In the genomic region with DNA sequence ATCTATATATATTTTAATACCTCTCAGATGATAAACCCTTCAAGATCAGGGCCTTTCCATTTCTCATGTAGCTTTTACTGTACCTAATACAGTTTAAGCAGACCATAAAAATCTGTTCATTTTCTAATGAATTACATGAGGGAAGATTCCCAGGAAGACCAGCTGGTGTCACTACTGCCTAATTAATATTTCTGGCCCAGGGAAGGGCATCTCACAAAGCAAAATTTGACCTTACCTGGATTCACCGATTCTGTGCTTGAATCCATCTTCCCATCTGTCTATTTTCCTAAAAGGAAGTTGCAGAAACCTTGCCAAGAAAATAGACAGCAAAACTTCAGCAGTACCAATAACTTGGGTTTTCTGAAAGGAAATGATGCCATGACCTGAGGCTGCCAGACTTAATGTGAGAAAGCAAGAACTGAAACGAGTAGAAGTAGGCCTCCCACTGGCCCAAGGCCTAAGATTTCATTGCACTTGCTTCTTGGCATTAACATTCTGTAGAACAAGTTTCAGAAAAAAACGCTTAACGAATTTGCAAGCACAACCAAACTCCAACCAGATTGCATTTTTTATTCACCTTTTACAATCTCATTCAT, we compare ENCODE assay signal across 9 cellular contexts.
DNase-seq lines count a peak whose midpoint lies in the region; ATAC-seq, FAIRE-seq and TF ChIP-seq lines count a peak whose summit lies in the region.
"Had no signal": no experiment of that assay in that cellular context is flagged by ENCODE, and none has a peak within 500 bp of the region (broad histone marks: within the 10 kb centered on the region; RNA-seq: fewer than 3 reads in every experiment).

No MANE protein-coding gene starts in this region.

- H3K4me1 ChIP-seq in endodermal cell (ENCODE audit: control insufficient read depth, insufficient read depth, low read length), result no peaks in the 10 kb centered on the region
- H3K4me1 ChIP-seq in pancreas, result no peaks in the 10 kb centered on the region

- no peaks in the 10 kb centered on the region for H3K4me1 Mint-ChIP-seq in endodermal cell

- H3K27ac ChIP-seq in endodermal cell (ENCODE audit: low read depth, low read length) (no peak overlapping the region), pancreas (no peak overlapping the region)
- H3K27ac ChIP-seq: BLaER1 treated with 17β-estradiol and CSF1 and Interleukin-3, amounts not matched to agents 10 nM and 100 nM had no signal

- no peak for TF ChIP-seq POLR2A in H54 (IDR thresholded peaks at IDR 0.05; ENCODE audit: low read depth, low read length)

- no peak overlapping the region for H3K4me3 Mint-ChIP-seq in endodermal cell

- H3K36me3 ChIP-seq in endodermal cell (ENCODE audit: control insufficient read depth, insufficient read depth, low read length) (no peaks in the 10 kb centered on the region), pancreas (no peaks in the 10 kb centered on the region)
- H3K36me3 ChIP-seq: BLaER1 treated with 17β-estradiol and CSF1 and Interleukin-3, amounts not matched to agents 10 nM and 100 nM had no signal

- no peaks in the 10 kb centered on the region for H3K9me3 ChIP-seq in endodermal cell (ENCODE audit: control insufficient read depth, low read length)
- H3K9me3 ChIP-seq in pancreas, result no peaks in the 10 kb centered on the region
- H3K9me3 ChIP-seq: BLaER1 treated with 17β-estradiol and CSF1 and Interleukin-3, amounts not matched to agents 10 nM and 100 nM had no signal

- TF ChIP-seq CTCF in endodermal cell (conservative IDR thresholded peaks at IDR 0.05) (peak; percentile 83), pancreas (IDR thresholded peaks at IDR 0.05) (peak in 1 of 4 donors; percentile 8)

- peak in 3 of 4 donors; percentile 45 to 64 (median 58) for ATAC-seq in pancreas
- no peak for ATAC-seq in HG02642 (IDR thresholded peaks at IDR 0.05; ENCODE audit: poor library complexity, unreplicated experiment)

- DNase-seq in NCI-H1092 treated with DMSO at 0.1 percent for 48 hours (lab: John Stamatoyannopoulos, UW), result peak; percentile 40
- no peak for DNase-seq in NCI-H1092 (lab: John Stamatoyannopoulos, UW)
- no peak for DNase-seq in H54 (ENCODE audit: insufficient read length, low spot score)
- peak; percentile 64 for DNase-seq in NCI-H69 (lab: John Stamatoyannopoulos, UW)
- peak; percentile 52 for DNase-seq in endodermal cell
- no peak for DNase-seq in pancreas
- no peak for DNase-seq in SK-N-DZ (ENCODE audit: low spot score)

- no peak overlapping the region for H3K9ac ChIP-seq in endodermal cell (ENCODE audit: extremely low read depth, low read length, poor library complexity, severe bottlenecking)
- H3K9ac ChIP-seq: BLaER1 treated with 17β-estradiol and CSF1 and Interleukin-3, amounts not matched to agents 10 nM and 100 nM had no signal

- no peak overlapping the region for H3K4me3 ChIP-seq in endodermal cell (ENCODE audit: low read length)
- no peak overlapping the region for H3K4me3 ChIP-seq in pancreas
- H3K4me3 ChIP-seq: BLaER1 treated with 17β-estradiol and CSF1 and Interleukin-3, amounts not matched to agents 10 nM and 100 nM had no signal

- intact Hi-C loops in pancreas (cut with DNase I), result no loop called here

- FAIRE-seq in H54 (lab: Jason Lieb, UNC) (peak; percentile 84), pancreas (lab: Jason Lieb, UNC) (peak; percentile 63)

- H3K27me3 Mint-ChIP-seq in endodermal cell (ENCODE audit: insufficient read depth), result no peaks in the 10 kb centered on the region

- 77 to 80% methylated on average over 3 to 4 of the region's 4 CpGs for WGBS in endodermal cell (ENCODE audit: insufficient coverage in 1 of 2, insufficient read length in 1 of 2), 2 experiments
- whole genome bisulfite sequencing in pancreas, 2 donors, result 41 to 46% methylated on average over 4 of the region's 4 CpGs

- H3K27ac Mint-ChIP-seq in endodermal cell, result no peak overlapping the region

- H3K9me3 Mint-ChIP-seq in endodermal cell, result no peaks in the 10 kb centered on the region

- H3K27me3 ChIP-seq in endodermal cell (ENCODE audit: control insufficient read depth, insufficient read depth, low read length, poor library complexity, severe bottlenecking) (no peaks in the 10 kb centered on the region), pancreas (no peaks in the 10 kb centered on the region)
- H3K27me3 ChIP-seq: BLaER1 treated with 17β-estradiol and CSF1 and Interleukin-3, amounts not matched to agents 10 nM and 100 nM had no signal

- H3K36me3 Mint-ChIP-seq in endodermal cell (ENCODE audit: low read depth), result no peaks in the 10 kb centered on the region

Comparison
In these comparisons a context has a peak if more than half of its experiments do, and no peak if none do; other contexts are left out.
1. DNase-seq: peak in NCI-H1092 treated with DMSO at 0.1 percent for 48 hours (single experiment), NCI-H69 (single experiment) and endodermal cell (single experiment); none in NCI-H1092 (single experiment), H54 (single experiment), pancreas (0 of 6) and SK-N-DZ (single experiment).